Comparison of ENCODE assay signal across 8 cellular contexts in the genomic region with DNA sequence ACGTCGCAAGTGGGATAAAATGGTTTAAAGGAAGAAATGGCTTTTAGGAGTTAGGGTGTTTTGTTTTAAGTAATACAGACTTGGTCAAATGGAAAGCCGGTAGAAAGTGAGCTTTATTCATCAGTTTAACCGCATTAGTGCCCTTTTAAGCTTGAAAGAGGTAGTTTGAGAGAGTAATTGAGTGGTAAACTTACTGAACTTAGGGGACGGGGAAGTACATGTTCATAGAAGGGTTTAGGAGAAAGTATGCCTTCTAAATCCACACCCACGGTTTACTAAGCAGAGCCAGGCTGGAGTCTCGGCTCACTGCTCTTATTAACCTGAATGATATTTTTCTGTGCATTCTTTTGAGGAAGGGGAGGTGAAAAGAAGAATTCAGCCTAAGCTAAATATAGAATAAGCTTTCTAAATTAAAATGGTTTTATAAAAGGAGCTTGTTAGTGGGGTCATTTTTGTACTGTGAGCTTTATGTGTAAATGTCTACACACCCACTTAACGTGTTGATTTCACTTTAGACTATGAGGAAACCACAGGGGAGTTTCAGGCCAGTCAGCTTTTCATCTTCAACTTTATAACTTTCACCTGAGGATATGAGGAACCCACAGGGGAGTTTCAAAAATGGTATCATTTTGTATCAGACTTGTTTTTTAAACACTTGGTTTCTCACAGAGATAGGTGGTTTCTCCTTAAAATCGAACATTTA. TPM values are rescaled to one million over a fixed set of nuclear protein-coding genes. Genes with fewer than 3 reads are reported as not detected.
DNase-seq lines count a peak whose midpoint lies in the region; ATAC-seq and TF ChIP-seq lines count a peak whose summit lies in the region.
"Not testable (repeated sequence)": the region's sequence is repeated elsewhere in the genome, so short reads cannot be mapped to it uniquely, and the experiment has no call there.

No MANE protein-coding gene starts in this region.

- not testable (repeated sequence) for H2AFZ ChIP-seq in SU-DHL-6 (ENCODE audit: low read depth, low read length, severe bottlenecking)

- 0 out of 2 replicates have a peak overlapping the region, but pooled peaks have one; percentile 20 for H3K9ac ChIP-seq in SU-DHL-6 (ENCODE audit: low read length)

- peak overlapping the region; percentile 27 for H3K4me2 ChIP-seq in SU-DHL-6 (ENCODE audit: low read depth, low read length, poor library complexity, severe bottlenecking)

- H3K79me2 ChIP-seq in SU-DHL-6 (ENCODE audit: insufficient read depth, low read length): not testable (repeated sequence)

- CTCF ChIA-PET in CD8-positive, alpha-beta memory T cell (lab: Charles Lee): not testable (repeated sequence)

- H4K20me1 ChIP-seq in SU-DHL-6 (ENCODE audit: low read depth, low read length): not testable (repeated sequence)

- not testable (repeated sequence) for H3K9me2 ChIP-seq in SU-DHL-6 (replicated peaks; ENCODE audit: insufficient read depth, low read length)

- not testable (repeated sequence) for H3F3A ChIP-seq in SU-DHL-6 (ENCODE audit: insufficient read depth)

- not testable (repeated sequence) for H3K27ac ChIP-seq in CD8-positive, alpha-beta memory T cell (ENCODE audit: low read depth, low read length); SU-DHL-6 (ENCODE audit: low read depth, low read length)
- H3K27ac ChIP-seq in testis: peak overlapping the region; percentile 65 to 80

- not testable (repeated sequence) for H3K9me3 ChIP-seq in CD8-positive, alpha-beta memory T cell (ENCODE audit: low read length); SU-DHL-6 (ENCODE audit: insufficient read depth, low read length); testis

- not testable (repeated sequence) for H3K9me3 Mint-ChIP-seq in CD8-positive, alpha-beta memory T cell; activated naive CD8-positive, alpha-beta T cell (ENCODE audit: low read depth); nephron

- TF ChIP-seq CTCF in SU-DHL-6 (IDR thresholded peaks at IDR 0.05; ENCODE audit: insufficient read depth, low read length, poor library complexity, severe bottlenecking); epithelial cell of proximal tubule (conservative IDR thresholded peaks at IDR 0.05; ENCODE audit: low read depth, low read length); nephron (IDR thresholded peaks at IDR 0.05; ENCODE audit: unreplicated experiment in 3 of 3); testis (IDR thresholded peaks at IDR 0.05): not testable (repeated sequence)

- H3K27me3 ChIP-seq in CD8-positive, alpha-beta memory T cell (ENCODE audit: insufficient read depth, low read length, poor library complexity, severe bottlenecking); SU-DHL-6 (ENCODE audit: low read length); testis: not testable (repeated sequence)

- H3K36me3 ChIP-seq in CD8-positive, alpha-beta memory T cell (ENCODE audit: insufficient read depth, low read length); SU-DHL-6 (ENCODE audit: low read length); testis (ENCODE audit: low read depth, missing control alignments): not testable (repeated sequence)

- H3K4me1 ChIP-seq in CD8-positive, alpha-beta memory T cell (ENCODE audit: insufficient read depth, low read length); testis: not testable (repeated sequence)

- DNase-seq in CD8-positive, alpha-beta memory T cell: peak in 2 of 5 donors; percentile 43 to 75
- not testable (repeated sequence) for DNase-seq in epithelial cell of proximal tubule (ENCODE audit: low read depth); testis

- H3K4me1 Mint-ChIP-seq in CD8-positive, alpha-beta memory T cell: peaks cover 9 to 24% (median 10%) of the 10 kb centered on the region in 3 donors
- peaks cover 28% of the 10 kb centered on the region for H3K4me1 Mint-ChIP-seq in activated naive CD8-positive, alpha-beta T cell (ENCODE audit: low read depth)
- H3K4me1 Mint-ChIP-seq in nephron: not testable (repeated sequence)

- ATAC-seq in GM21786 (IDR thresholded peaks at IDR 0.05; ENCODE audit: unreplicated experiment) (peak; percentile 57), HG03280 (IDR thresholded peaks at IDR 0.05; ENCODE audit: unreplicated experiment) (peak; percentile 64)

- H3K27ac Mint-ChIP-seq in CD8-positive, alpha-beta memory T cell: peak overlapping the region; percentile 22 to 95 (median 84)
- peak overlapping the region; percentile 98 for H3K27ac Mint-ChIP-seq in activated naive CD8-positive, alpha-beta T cell
- H3K27ac Mint-ChIP-seq in nephron: peak overlapping the region; percentile 97

- POLR2A ChIA-PET in CD8-positive, alpha-beta memory T cell (lab: Charles Lee): not testable (repeated sequence)

- TF ChIP-seq POLR2A in testis (IDR thresholded peaks at IDR 0.05): not testable (repeated sequence)

- peak overlapping the region; percentile 20 to 85 (median 83) for H3K4me3 Mint-ChIP-seq in CD8-positive, alpha-beta memory T cell
- H3K4me3 Mint-ChIP-seq in activated naive CD8-positive, alpha-beta T cell: peak overlapping the region; percentile 92
- H3K4me3 Mint-ChIP-seq in nephron: peak overlapping the region; percentile 86 to 90 (median 88)

- H3K27me3 Mint-ChIP-seq in CD8-positive, alpha-beta memory T cell; activated naive CD8-positive, alpha-beta T cell; nephron (ENCODE audit: low read depth): not testable (repeated sequence)

- intact Hi-C loops in testis (cut with DNase I; ENCODE audit: low total_unique reads): not testable (repeated sequence)

- H3K36me3 Mint-ChIP-seq in CD8-positive, alpha-beta memory T cell; activated naive CD8-positive, alpha-beta T cell; nephron (ENCODE audit: low read depth): not testable (repeated sequence)

- H3K4me3 ChIP-seq in CD8-positive, alpha-beta memory T cell (ENCODE audit: low read length); SU-DHL-6 (ENCODE audit: insufficient read depth, low read length, poor library complexity, severe bottlenecking): not testable (repeated sequence)
- peak overlapping the region; percentile 46 for H3K4me3 ChIP-seq in epithelial cell of proximal tubule (ENCODE audit: low read depth, low read length)
- peak overlapping the region in 1 of 2 donors; percentile 38 for H3K4me3 ChIP-seq in testis

- 9 to 10% methylated on average over 7 to 9 of the region's 9 CpGs for WGBS in testis, 2 donors

RNA-seq across cellular contexts. Expression of gene GOLGA8M, which starts 26.5 kb away (rescaled TPM):
- total RNA-seq in CD8-positive, alpha-beta memory T cell: under 1 TPM in 1 of 2 experiments, not detected in 1; 0.53 TPM
- polyA plus RNA-seq in CD8-positive, alpha-beta memory T cell: not detected
- 0.06 TPM in 1 of 2 replicates, not detected in the other for total RNA-seq in epithelial cell of proximal tubule
- total RNA-seq in testis: 10 to 100 TPM in 1 of 2 donors, 1 to 10 TPM in 1; 7.2 to 17.6 TPM
- polyA plus RNA-seq in testis (ENCODE audit: insufficient read depth, low read depth, low replicate concordance): 8.7 TPM
